ENCODE assay signal across 2 cellular contexts in the genomic region with DNA sequence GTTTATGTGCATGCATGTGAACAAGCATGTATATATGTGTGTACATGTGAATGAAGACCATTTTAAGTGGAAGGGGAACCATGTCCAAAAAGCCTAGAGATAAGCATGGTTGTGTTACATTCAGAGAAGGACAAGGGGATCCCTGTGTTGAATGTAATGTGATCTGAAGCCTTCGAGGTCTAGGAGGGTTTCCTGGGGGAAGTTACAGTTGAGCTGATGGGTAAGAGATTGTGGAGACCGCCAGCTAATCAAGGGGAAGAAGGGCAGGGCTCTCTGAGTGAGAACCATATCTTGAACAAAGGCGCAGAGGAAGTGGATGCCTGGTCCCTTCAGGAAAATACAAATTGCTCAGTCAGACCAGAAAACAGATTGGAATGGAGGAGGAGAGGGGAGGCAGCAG.
TF ChIP-seq lines count a peak whose summit lies in the region.

No MANE protein-coding gene starts in this region.

TF ChIP-seq in SK-N-SH, 30 proteins besides CTCF, POLR2A, EP300 and RAD21 (continued from another document):
- TF ChIP-seq, protein P1, sequence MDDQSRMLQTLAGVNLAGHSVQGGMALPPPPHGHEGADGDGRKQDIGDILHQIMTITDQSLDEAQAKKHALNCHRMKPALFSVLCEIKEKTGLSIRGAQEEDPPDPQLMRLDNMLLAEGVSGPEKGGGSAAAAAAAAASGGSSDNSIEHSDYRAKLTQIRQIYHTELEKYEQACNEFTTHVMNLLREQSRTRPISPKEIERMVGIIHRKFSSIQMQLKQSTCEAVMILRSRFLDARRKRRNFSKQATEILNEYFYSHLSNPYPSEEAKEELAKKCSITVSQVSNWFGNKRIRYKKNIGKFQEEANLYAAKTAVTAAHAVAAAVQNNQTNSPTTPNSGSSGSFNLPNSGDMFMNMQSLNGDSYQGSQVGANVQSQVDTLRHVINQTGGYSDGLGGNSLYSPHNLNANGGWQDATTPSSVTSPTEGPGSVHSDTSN (IDR thresholded peaks at IDR 0.05), result no peak

TF ChIP-seq in SK-N-SH treated with all-trans-retinoic acid at 6 μM for 48 hours, 23 proteins besides CTCF, POLR2A, EP300 and RAD21 (continued from another document):
- TF ChIP-seq, protein P2, sequence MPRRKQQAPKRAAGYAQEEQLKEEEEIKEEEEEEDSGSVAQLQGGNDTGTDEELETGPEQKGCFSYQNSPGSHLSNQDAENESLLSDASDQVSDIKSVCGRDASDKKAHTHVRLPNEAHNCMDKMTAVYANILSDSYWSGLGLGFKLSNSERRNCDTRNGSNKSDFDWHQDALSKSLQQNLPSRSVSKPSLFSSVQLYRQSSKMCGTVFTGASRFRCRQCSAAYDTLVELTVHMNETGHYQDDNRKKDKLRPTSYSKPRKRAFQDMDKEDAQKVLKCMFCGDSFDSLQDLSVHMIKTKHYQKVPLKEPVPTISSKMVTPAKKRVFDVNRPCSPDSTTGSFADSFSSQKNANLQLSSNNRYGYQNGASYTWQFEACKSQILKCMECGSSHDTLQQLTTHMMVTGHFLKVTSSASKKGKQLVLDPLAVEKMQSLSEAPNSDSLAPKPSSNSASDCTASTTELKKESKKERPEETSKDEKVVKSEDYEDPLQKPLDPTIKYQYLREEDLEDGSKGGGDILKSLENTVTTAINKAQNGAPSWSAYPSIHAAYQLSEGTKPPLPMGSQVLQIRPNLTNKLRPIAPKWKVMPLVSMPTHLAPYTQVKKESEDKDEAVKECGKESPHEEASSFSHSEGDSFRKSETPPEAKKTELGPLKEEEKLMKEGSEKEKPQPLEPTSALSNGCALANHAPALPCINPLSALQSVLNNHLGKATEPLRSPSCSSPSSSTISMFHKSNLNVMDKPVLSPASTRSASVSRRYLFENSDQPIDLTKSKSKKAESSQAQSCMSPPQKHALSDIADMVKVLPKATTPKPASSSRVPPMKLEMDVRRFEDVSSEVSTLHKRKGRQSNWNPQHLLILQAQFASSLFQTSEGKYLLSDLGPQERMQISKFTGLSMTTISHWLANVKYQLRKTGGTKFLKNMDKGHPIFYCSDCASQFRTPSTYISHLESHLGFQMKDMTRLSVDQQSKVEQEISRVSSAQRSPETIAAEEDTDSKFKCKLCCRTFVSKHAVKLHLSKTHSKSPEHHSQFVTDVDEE (CRISPR knock-in tag; IDR thresholded peaks at IDR 0.05), result no peak
- no peak for TF ChIP-seq TOX (CRISPR knock-in tag; IDR thresholded peaks at IDR 0.05; ENCODE audit: borderline replicate concordance)
- no peak for TF ChIP-seq ZNF8 (CRISPR knock-in tag; IDR thresholded peaks at IDR 0.05)
- TF ChIP-seq ZC3H10 (CRISPR knock-in tag; IDR thresholded peaks at IDR 0.05), result no peak
- TF ChIP-seq ISL1 (CRISPR knock-in tag; IDR thresholded peaks at IDR 0.05), result no peak
- TF ChIP-seq, protein P3, sequence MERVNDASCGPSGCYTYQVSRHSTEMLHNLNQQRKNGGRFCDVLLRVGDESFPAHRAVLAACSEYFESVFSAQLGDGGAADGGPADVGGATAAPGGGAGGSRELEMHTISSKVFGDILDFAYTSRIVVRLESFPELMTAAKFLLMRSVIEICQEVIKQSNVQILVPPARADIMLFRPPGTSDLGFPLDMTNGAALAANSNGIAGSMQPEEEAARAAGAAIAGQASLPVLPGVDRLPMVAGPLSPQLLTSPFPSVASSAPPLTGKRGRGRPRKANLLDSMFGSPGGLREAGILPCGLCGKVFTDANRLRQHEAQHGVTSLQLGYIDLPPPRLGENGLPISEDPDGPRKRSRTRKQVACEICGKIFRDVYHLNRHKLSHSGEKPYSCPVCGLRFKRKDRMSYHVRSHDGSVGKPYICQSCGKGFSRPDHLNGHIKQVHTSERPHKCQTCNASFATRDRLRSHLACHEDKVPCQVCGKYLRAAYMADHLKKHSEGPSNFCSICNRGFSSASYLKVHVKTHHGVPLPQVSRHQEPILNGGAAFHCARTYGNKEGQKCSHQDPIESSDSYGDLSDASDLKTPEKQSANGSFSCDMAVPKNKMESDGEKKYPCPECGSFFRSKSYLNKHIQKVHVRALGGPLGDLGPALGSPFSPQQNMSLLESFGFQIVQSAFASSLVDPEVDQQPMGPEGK (CRISPR knock-in tag; IDR thresholded peaks at IDR 0.05; ENCODE audit: borderline replicate concordance), result no peak
- TF ChIP-seq, protein P4, sequence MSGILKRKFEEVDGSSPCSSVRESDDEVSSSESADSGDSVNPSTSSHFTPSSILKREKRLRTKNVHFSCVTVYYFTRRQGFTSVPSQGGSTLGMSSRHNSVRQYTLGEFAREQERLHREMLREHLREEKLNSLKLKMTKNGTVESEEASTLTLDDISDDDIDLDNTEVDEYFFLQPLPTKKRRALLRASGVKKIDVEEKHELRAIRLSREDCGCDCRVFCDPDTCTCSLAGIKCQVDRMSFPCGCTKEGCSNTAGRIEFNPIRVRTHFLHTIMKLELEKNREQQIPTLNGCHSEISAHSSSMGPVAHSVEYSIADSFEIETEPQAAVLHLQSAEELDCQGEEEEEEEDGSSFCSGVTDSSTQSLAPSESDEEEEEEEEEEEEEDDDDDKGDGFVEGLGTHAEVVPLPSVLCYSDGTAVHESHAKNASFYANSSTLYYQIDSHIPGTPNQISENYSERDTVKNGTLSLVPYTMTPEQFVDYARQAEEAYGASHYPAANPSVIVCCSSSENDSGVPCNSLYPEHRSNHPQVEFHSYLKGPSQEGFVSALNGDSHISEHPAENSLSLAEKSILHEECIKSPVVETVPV (CRISPR knock-in tag; IDR thresholded peaks at IDR 0.05), result no peak
- TF ChIP-seq ARNTL (CRISPR knock-in tag; IDR thresholded peaks at IDR 0.05; ENCODE audit: borderline replicate concordance, low read depth), result no peak
- no peak for TF ChIP-seq ZFP3 (CRISPR knock-in tag; IDR thresholded peaks at IDR 0.05)
- TF ChIP-seq OSR1 (CRISPR knock-in tag; IDR thresholded peaks at IDR 0.05), result no peak
- TF ChIP-seq, protein P5, sequence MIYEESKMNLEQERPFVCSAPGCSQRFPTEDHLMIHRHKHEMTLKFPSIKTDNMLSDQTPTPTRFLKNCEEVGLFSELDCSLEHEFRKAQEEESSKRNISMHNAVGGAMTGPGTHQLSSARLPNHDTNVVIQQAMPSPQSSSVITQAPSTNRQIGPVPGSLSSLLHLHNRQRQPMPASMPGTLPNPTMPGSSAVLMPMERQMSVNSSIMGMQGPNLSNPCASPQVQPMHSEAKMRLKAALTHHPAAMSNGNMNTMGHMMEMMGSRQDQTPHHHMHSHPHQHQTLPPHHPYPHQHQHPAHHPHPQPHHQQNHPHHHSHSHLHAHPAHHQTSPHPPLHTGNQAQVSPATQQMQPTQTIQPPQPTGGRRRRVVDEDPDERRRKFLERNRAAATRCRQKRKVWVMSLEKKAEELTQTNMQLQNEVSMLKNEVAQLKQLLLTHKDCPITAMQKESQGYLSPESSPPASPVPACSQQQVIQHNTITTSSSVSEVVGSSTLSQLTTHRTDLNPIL (CRISPR knock-in tag; IDR thresholded peaks at IDR 0.05; ENCODE audit: low read depth), result no peak
- no peak for TF ChIP-seq SNAI2 (CRISPR knock-in tag; IDR thresholded peaks at IDR 0.05)
- no peak for TF ChIP-seq TCF4 (CRISPR knock-in tag; IDR thresholded peaks at IDR 0.05; ENCODE audit: borderline replicate concordance)
- TF ChIP-seq ZFP30 (CRISPR knock-in tag; IDR thresholded peaks at IDR 0.05), result no peak
TF ChIP-seq in SK-N-SH treated with all-trans-retinoic acid at 6 μM for 48 hours: peak in this region for 0.
